ENCODE assay signal across 8 cellular contexts in the genomic region with DNA sequence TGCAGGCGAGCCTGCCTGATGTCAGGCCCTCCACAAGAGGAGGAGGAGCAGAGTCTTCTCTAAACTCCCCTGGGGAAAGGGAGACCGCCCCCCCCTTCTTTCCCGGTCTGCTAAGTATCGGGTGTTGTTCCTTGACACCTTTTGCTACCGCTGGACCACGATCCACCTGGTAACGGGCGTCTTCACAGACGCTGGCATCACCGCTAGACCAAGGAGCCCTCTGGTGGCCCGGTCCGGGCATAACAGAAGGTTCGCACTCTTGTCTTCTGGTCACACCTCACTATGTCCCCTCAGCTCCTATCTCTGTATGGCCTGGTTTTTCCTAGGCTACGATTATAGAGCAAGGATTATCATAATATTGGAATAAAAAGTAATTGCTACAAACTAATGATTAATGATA.
DNase-seq lines count a peak whose midpoint lies in the region; ATAC-seq and TF ChIP-seq lines count a peak whose summit lies in the region.
"Not testable (repeated sequence)": the region's sequence is repeated elsewhere in the genome, so short reads cannot be mapped to it uniquely, and the experiment has no call there.

No MANE protein-coding gene starts in this region.

- not testable (repeated sequence) for H3K4me1 Mint-ChIP-seq in brain; natural killer cell treated with Interleukin-12 subunit alpha and Interleukin-12 subunit beta and Interleukin-15 and Interleukin-18, amount 100 ng/mL, for 72 hours (ENCODE audit: low read depth in 2 of 2)

- H3K27ac ChIP-seq in heart left ventricle, result not testable (repeated sequence)

- peak; percentile 5 for DNase-seq in A172 (ENCODE audit: low spot score)
- peak; percentile 44 for DNase-seq in RPMI7951 (ENCODE audit: low read depth)
- peak; percentile 18 for DNase-seq in activated CD8-positive, alpha-beta memory T cell treated with anti-CD3 and anti-CD28 coated beads, Interleukin-2, amount 50 U/mL, for 24 hours (ENCODE audit: extremely low read depth)
- peak in 4 of 5 donors; percentile 40 to 76 (median 44) for DNase-seq in heart left ventricle
- DNase-seq in natural killer cell treated with Interleukin-12 subunit alpha and Interleukin-12 subunit beta and Interleukin-15 and Interleukin-18, amount 100 ng/mL, for 72 hours (ENCODE audit: low spot score), result peak; percentile 72
- DNase-seq in stimulated activated CD4-positive, alpha-beta T cell treated with anti-CD3 and anti-CD28 coated beads, TNF-alpha, amount 100 ng/mL, for 1 hour (ENCODE audit: low read depth in 3 of 3, low spot score in 1 of 3), result peak; percentile 18 to 49 (median 32)

- H3K4me3 ChIP-seq in GM12875 (ENCODE audit: low read depth, low read length); heart left ventricle: not testable (repeated sequence)

- peak overlapping the region in 3 of 5 experiments; percentile 32 to 84 (median 48) for H3K4me3 Mint-ChIP-seq in brain
- H3K4me3 Mint-ChIP-seq in natural killer cell treated with Interleukin-12 subunit alpha and Interleukin-12 subunit beta and Interleukin-15 and Interleukin-18, amount 100 ng/mL, for 72 hours, result not testable (repeated sequence)

- TF ChIP-seq CTCF in GM12875 (IDR thresholded peaks at IDR 0.05; ENCODE audit: borderline replicate concordance, insufficient read depth, low read depth, low read length) (peak; percentile 60), heart left ventricle (IDR thresholded peaks at IDR 0.05) (peak in 4 of 12 donors; percentile 18 to 43 (median 34))
- not testable (repeated sequence) for TF ChIP-seq CTCF in brain (conservative IDR thresholded peaks at IDR 0.05)

- not testable (repeated sequence) for H3K4me1 ChIP-seq in heart left ventricle

- H3K27me3 Mint-ChIP-seq in brain; natural killer cell treated with Interleukin-12 subunit alpha and Interleukin-12 subunit beta and Interleukin-15 and Interleukin-18, amount 100 ng/mL, for 72 hours: not testable (repeated sequence)

- H3K27ac Mint-ChIP-seq in brain; natural killer cell treated with Interleukin-12 subunit alpha and Interleukin-12 subunit beta and Interleukin-15 and Interleukin-18, amount 100 ng/mL, for 72 hours: not testable (repeated sequence)

- H3K36me3 Mint-ChIP-seq in brain; natural killer cell treated with Interleukin-12 subunit alpha and Interleukin-12 subunit beta and Interleukin-15 and Interleukin-18, amount 100 ng/mL, for 72 hours: not testable (repeated sequence)

- H3K9me3 ChIP-seq in heart left ventricle, result not testable (repeated sequence)

- H3K27me3 ChIP-seq in heart left ventricle, result not testable (repeated sequence)

- H3K9me3 Mint-ChIP-seq in brain; natural killer cell treated with Interleukin-12 subunit alpha and Interleukin-12 subunit beta and Interleukin-15 and Interleukin-18, amount 100 ng/mL, for 72 hours: not testable (repeated sequence)

- not testable (repeated sequence) for H3K36me3 ChIP-seq in heart left ventricle

- WGBS in heart left ventricle, 4 donors, result 21 to 31% methylated on average over 13 of the region's 14 CpGs; no CpG with 5 or more reads in 2 of the 4 donors

- TF ChIP-seq POLR2A in heart left ventricle (IDR thresholded peaks at IDR 0.05), result not testable (repeated sequence)

- intact Hi-C loops in heart left ventricle (cut with DNase I), result not testable (repeated sequence)

- not testable (repeated sequence) for ATAC-seq in heart left ventricle; natural killer cell treated with Interleukin-12 subunit alpha and Interleukin-12 subunit beta and Interleukin-15 and Interleukin-18, amount 100 ng/mL, for 72 hours

Comparison
In these comparisons a context has a peak if more than half of its experiments do, and no peak if none do; other contexts are left out.
1. DNase-seq: peak in every context shown above with its lines; median percentile 72 in natural killer cell treated with Interleukin-12 subunit alpha and Interleukin-12 subunit beta and Interleukin-15 and Interleukin-18, amount 100 ng/mL, for 72 hours; 44 in RPMI7951; 44 in heart left ventricle; 32 in stimulated activated CD4-positive, alpha-beta T cell treated with anti-CD3 and anti-CD28 coated beads, TNF-alpha, amount 100 ng/mL, for 1 hour; 18 in activated CD8-positive, alpha-beta memory T cell treated with anti-CD3 and anti-CD28 coated beads, Interleukin-2, amount 50 U/mL, for 24 hours; 5 in A172.